In the genomic region with DNA sequence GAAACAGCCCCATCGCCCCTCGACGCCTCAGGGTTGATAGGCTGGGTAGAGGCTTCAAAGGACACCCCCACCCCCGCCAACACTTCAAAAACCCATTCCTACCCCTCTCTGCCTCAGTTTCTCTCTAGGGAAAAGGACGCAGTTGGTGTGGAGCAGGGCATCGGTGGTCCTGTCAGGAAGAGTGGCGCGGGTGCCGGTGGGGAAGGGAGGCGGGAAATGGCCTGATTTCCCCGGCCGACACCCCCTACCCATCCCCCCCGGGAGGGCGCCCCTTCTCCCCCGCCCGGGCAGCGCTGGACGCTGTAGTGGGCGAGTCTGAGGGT, we compare ENCODE assay signal across 8 cellular contexts. TPM values are rescaled to one million over a fixed set of nuclear protein-coding genes. Genes with fewer than 3 reads are reported as not detected.
DNase-seq lines count a peak whose midpoint lies in the region; ATAC-seq and TF ChIP-seq lines count a peak whose summit lies in the region.

No MANE protein-coding gene starts in this region.

- H3K27ac Mint-ChIP-seq in activated CD4-positive, alpha-beta T cell treated with anti-CD3 and anti-CD28 coated beads, Interleukin-2, amount 10 ng/mL, durations not matched to agents 7 days and 5 days = no peak overlapping the region

- no peak; the same call in 1 of the 2 replicates for ATAC-seq in Panc1
- no peak for ATAC-seq in activated CD4-positive, CD25-positive, alpha-beta regulatory T cell treated with anti-CD3 and anti-CD28 coated beads, Interleukin-2, amount 50 U/mL, for 24 hours

- intact Hi-C loops in Panc1 (cut with micrococcal nuclease; ENCODE audit: unreplicated experiment) = loop anchor here (2.0 kb wide), 1 partner anchor 62 kb away; the partner anchor contains the start of gene RBCK1

- in situ Hi-C loops in Panc1 (cut with HindIII; ENCODE audit: low pct_unique_long_range_greater_than_20kb, low sequenced_read_pairs) = no loop called here

- BruUV-seq in Panc1 (replicated peaks; lab: Mats Ljungman, UMichigan) = no TSS peak

- no peak for DNase-seq in activated CD4-positive, alpha-beta T cell treated with anti-CD3 and anti-CD28 coated beads, Interleukin-2, amount 10 ng/mL, durations not matched to agents 7 days and 5 days
- DNase-seq in activated CD4-positive, alpha-beta T cell treated with anti-CD3 and anti-CD28 coated beads for 48 hours = no peak
- DNase-seq in Panc1 (ENCODE audit: low read depth, low spot score) (no peak), fibroblast of mammary gland (ENCODE audit: low read depth) (no peak), skeletal muscle cell (ENCODE audit: low read depth) (no peak), GM10248 (ENCODE audit: extremely low spot score) (no peak), NCI-H82 (lab: John Stamatoyannopoulos, UW) (no peak)

- peaks cover 13% of the 10 kb centered on the region for H3K4me1 ChIP-seq in Panc1 (ENCODE audit: control insufficient read depth, insufficient read depth, low read length)

- H3K4me3 ChIP-seq in Panc1 (ENCODE audit: low read depth in 2 of 2, low read length in 2 of 2) = peak overlapping the region; percentile 62 to 83
- H3K4me3 ChIP-seq in fibroblast of mammary gland (ENCODE audit: control insufficient read depth, low read depth, low read length) = peak overlapping the region; percentile 77
- peak overlapping the region; percentile 69 for H3K4me3 ChIP-seq in skeletal muscle cell (ENCODE audit: low read depth, low read length)

- peak overlapping the region; percentile 69 for H3K27ac ChIP-seq in Panc1 (ENCODE audit: low read length)

- no peaks in the 10 kb centered on the region for H3K27me3 ChIP-seq in Panc1 (ENCODE audit: control insufficient read depth, insufficient read depth, low read length)

- H3K4me1 Mint-ChIP-seq in activated CD4-positive, alpha-beta T cell treated with anti-CD3 and anti-CD28 coated beads, Interleukin-2, amount 10 ng/mL, durations not matched to agents 7 days and 5 days = peaks cover 27% of the 10 kb centered on the region

- CTCF ChIA-PET in activated CD4-positive, alpha-beta T cell treated with anti-CD3 and anti-CD28 coated beads, Interleukin-2, amount 10 ng/mL, durations not matched to agents 7 days and 5 days (lab: Charles Lee) = interaction anchor here (4.7 kb wide), 1 partner anchor 17 kb away, joined by 22 read pairs; no protein-coding TSS in a partner anchor
- CTCF ChIA-PET in Panc1 (lab: Charles Lee) (interaction anchor here (0.7 kb wide), 1 partner anchor 299 kb away, joined by 3 read pairs; no protein-coding TSS in a partner anchor), GM10248 (lab: Yijun Ruan, JAX) (interaction anchor here (1.0 to 4.6 kb wide), 2 partner anchors 16 to 161 kb away, joined by 3 to 83 read pairs; no protein-coding TSS in a partner anchor)

- H3K9me3 ChIP-seq in Panc1 (ENCODE audit: control insufficient read depth, insufficient read depth, low read depth, low read length) = peaks cover 7% of the 10 kb centered on the region; the same call in 1 of the 2 replicates

- H3K36me3 ChIP-seq in Panc1 (ENCODE audit: control insufficient read depth, insufficient read depth, low read length) = no peaks in the 10 kb centered on the region

- no peaks in the 10 kb centered on the region for H3K36me3 Mint-ChIP-seq in activated CD4-positive, alpha-beta T cell treated with anti-CD3 and anti-CD28 coated beads, Interleukin-2, amount 10 ng/mL, durations not matched to agents 7 days and 5 days (ENCODE audit: low read depth)

- H3K9me3 Mint-ChIP-seq in activated CD4-positive, alpha-beta T cell treated with anti-CD3 and anti-CD28 coated beads, Interleukin-2, amount 10 ng/mL, durations not matched to agents 7 days and 5 days = peaks cover under 1% of the 10 kb centered on the region

- TF ChIP-seq CTCF in Panc1 (IDR thresholded peaks at IDR 0.05) = no peak
- TF ChIP-seq CTCF in fibroblast of mammary gland (conservative IDR thresholded peaks at IDR 0.05; ENCODE audit: control insufficient read depth, insufficient read depth, low read depth, low read length) = no peak
- TF ChIP-seq CTCF in GM10248 (IDR thresholded peaks at IDR 0.05; ENCODE audit: control extremely low read depth, extremely low read depth, low read depth, missing control alignments) = no peak

- POLR2A ChIA-PET in activated CD4-positive, alpha-beta T cell treated with anti-CD3 and anti-CD28 coated beads, Interleukin-2, amount 10 ng/mL, durations not matched to agents 7 days and 5 days (lab: Charles Lee) = no interaction called here
- POLR2A ChIA-PET in Panc1 (lab: Charles Lee) (interaction anchor here (0.7 kb wide), 1 partner anchor 27 kb away, joined by 3 read pairs; no protein-coding TSS in a partner anchor), GM10248 (lab: Yijun Ruan, JAX) (interaction anchor here (0.6 kb wide), 1 partner anchor 26 kb away, joined by 3 read pairs; no protein-coding TSS in a partner anchor)

- H3K27me3 Mint-ChIP-seq in activated CD4-positive, alpha-beta T cell treated with anti-CD3 and anti-CD28 coated beads, Interleukin-2, amount 10 ng/mL, durations not matched to agents 7 days and 5 days = peaks cover 12% of the 10 kb centered on the region

- H3K4me3 Mint-ChIP-seq in activated CD4-positive, alpha-beta T cell treated with anti-CD3 and anti-CD28 coated beads, Interleukin-2, amount 10 ng/mL, durations not matched to agents 7 days and 5 days = peak overlapping the region; percentile 86

RNA-seq across cellular contexts. Expression of gene NRSN2, which starts 0.4 kb away (rescaled TPM):
- total RNA-seq in activated CD4-positive, alpha-beta T cell treated with anti-CD3 and anti-CD28 coated beads, Interleukin-2, amount 10 ng/mL, durations not matched to agents 7 days and 5 days = 1 to 10 TPM in 1 of 2 experiments, under 1 TPM in 1; 0.87 to 1.2 TPM
- total RNA-seq in Panc1 (2021; ENCODE audit: unreplicated experiment) = 44.9 TPM
- polyA plus RNA-seq in Panc1 (2012; ENCODE audit: insufficient read length) = 74.8 TPM

RNA-seq across cellular contexts. Expression of gene SOX12, which starts 21.9 kb away (rescaled TPM):
- 1 to 10 TPM; 5.6 to 6.0 TPM for total RNA-seq in activated CD4-positive, alpha-beta T cell treated with anti-CD3 and anti-CD28 coated beads, Interleukin-2, amount 10 ng/mL, durations not matched to agents 7 days and 5 days
- 48.6 TPM for total RNA-seq in Panc1 (2021; ENCODE audit: unreplicated experiment)
- polyA plus RNA-seq in Panc1 (2012; ENCODE audit: insufficient read length) = 52.3 TPM

RNA-seq across cellular contexts. Expression of gene TRIB3, which starts 33.3 kb away (rescaled TPM):
- total RNA-seq in activated CD4-positive, alpha-beta T cell treated with anti-CD3 and anti-CD28 coated beads, Interleukin-2, amount 10 ng/mL, durations not matched to agents 7 days and 5 days = 10 to 100 TPM; 16.0 to 18.8 TPM
- 35.6 TPM for total RNA-seq in Panc1 (2021; ENCODE audit: unreplicated experiment)
- 41.6 TPM for polyA plus RNA-seq in Panc1 (2012; ENCODE audit: insufficient read length)

RNA-seq across cellular contexts. Expression of gene ZCCHC3, which starts 49.9 kb away (rescaled TPM):
- total RNA-seq in activated CD4-positive, alpha-beta T cell treated with anti-CD3 and anti-CD28 coated beads, Interleukin-2, amount 10 ng/mL, durations not matched to agents 7 days and 5 days = 10 to 100 TPM; 26.4 to 27.1 TPM
- total RNA-seq in Panc1 (2021; ENCODE audit: unreplicated experiment) = 18.9 TPM
- polyA plus RNA-seq in Panc1 (2012; ENCODE audit: insufficient read length) = 17.6 TPM

RNA-seq across cellular contexts. Expression of gene C20orf96, which starts 56.7 kb away (rescaled TPM):
- total RNA-seq in activated CD4-positive, alpha-beta T cell treated with anti-CD3 and anti-CD28 coated beads, Interleukin-2, amount 10 ng/mL, durations not matched to agents 7 days and 5 days = 1 to 10 TPM; 7.8 to 8.2 TPM
- 20.5 TPM for total RNA-seq in Panc1 (2021; ENCODE audit: unreplicated experiment)
- polyA plus RNA-seq in Panc1 (2012; ENCODE audit: insufficient read length) = 22.6 TPM

Comparison
In these comparisons a context has a peak if more than half of its experiments do, and no peak if none do; other contexts are left out.
1. RNA of gene NRSN2, which starts 0.4 kb away (total RNA-seq): 44.9 TPM in Panc1 (single experiment); 0.87 to 1.2 TPM in activated CD4-positive, alpha-beta T cell treated with anti-CD3 and anti-CD28 coated beads, Interleukin-2, amount 10 ng/mL, durations not matched to agents 7 days and 5 days; every median in the first group is over 10 times any median in the second.
2. Peak in every context shown above with its lines, with median percentiles within 50 percentile points of each other: H3K4me3 ChIP-seq.